8 cellular contexts compared by ENCODE assay signal in the genomic region with DNA sequence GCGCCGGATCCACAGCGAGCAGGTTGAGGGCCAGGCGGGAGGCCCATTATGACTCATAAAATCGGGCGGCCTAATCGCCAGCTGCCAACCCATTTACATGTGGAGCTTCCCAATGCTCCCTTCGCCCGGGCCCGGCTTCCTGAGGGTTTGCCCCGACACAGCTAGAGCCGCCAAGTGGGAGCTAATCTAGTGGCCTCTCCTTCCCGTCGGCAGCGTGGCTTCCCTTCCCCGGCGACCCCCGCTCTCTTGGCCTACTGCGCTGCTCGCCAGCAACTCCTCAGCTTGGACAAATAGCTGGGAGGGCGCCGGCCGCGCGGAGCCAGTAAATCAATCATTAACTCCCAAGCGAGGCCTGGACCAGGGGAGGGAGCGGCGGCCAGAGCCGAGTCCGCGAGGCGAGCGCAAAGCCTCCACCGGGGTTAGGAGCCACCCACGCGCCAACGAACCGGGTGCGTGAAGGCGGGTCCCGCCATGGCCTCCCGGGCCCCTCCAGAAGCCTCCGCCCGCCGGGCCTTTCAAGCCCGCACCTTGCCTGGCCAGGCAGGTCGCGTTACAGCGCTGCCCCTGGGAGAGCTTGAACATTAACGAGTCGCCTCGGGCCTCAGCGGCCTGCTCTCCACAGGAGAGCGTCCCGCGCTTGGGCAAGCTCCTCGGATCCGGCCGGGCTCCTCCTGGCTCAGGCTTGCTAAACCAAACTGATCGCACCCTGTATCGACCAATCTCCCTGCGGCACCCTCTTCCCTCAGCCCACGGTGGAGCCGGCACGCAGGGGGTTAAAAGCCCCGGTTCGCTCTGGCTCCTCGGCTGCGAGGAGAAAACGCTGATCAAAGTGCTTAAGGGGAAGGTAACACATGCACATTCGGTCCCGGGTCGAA. TPM values are rescaled to one million over a fixed set of nuclear protein-coding genes. Genes with fewer than 3 reads are reported as not detected.
DNase-seq lines count a peak whose midpoint lies in the region; ATAC-seq and TF ChIP-seq lines count a peak whose summit lies in the region.

No MANE protein-coding gene starts in this region.

- H3K36me3 Mint-ChIP-seq in activated T-cell treated with anti-CD3 and anti-CD28 coated beads, Interleukin-2, amount 50 U/mL, for 24 hours (ENCODE audit: low read depth): peaks cover 5% of the 10 kb centered on the region
- H3K36me3 Mint-ChIP-seq in natural killer cell: no peaks in the 10 kb centered on the region

- H3K27me3 Mint-ChIP-seq in activated T-cell treated with anti-CD3 and anti-CD28 coated beads, Interleukin-2, amount 50 U/mL, for 24 hours: peaks cover 49% of the 10 kb centered on the region
- H3K27me3 Mint-ChIP-seq in natural killer cell (ENCODE audit: low read depth in 2 of 2): peaks cover 6 to 25% of the 10 kb centered on the region in 2 donors

- DNase-seq in activated T-cell treated with anti-CD3 and anti-CD28 coated beads, Interleukin-2, amount 50 U/mL, for 24 hours: no peak
- DNase-seq in activated T-cell treated with anti-CD3 and anti-CD28 coated beads, Interleukin-2, amount 50 U/mL, for 1 hour: no peak
- DNase-seq in RWPE1 (ENCODE audit: low spot score) (no peak), natural killer cell (no peak), Ammon's horn (ENCODE audit: low spot score) (no peak)

- H3K27me3 ChIP-seq in esophagus (ENCODE audit: control insufficient read depth in 1 of 2, insufficient read depth in 2 of 2, low read length in 2 of 2): no peaks in the 10 kb centered on the region

- H3K4me1 ChIP-seq in esophagus (ENCODE audit: control insufficient read depth in 2 of 2, insufficient read depth in 2 of 2, low read length in 1 of 2): peaks cover 6 to 15% of the 10 kb centered on the region in 2 donors

- peaks cover 22% of the 10 kb centered on the region for H3K4me1 Mint-ChIP-seq in activated T-cell treated with anti-CD3 and anti-CD28 coated beads, Interleukin-2, amount 50 U/mL, for 24 hours (ENCODE audit: low read depth)
- H3K4me1 Mint-ChIP-seq in natural killer cell: peaks cover 0 to 7% of the 10 kb centered on the region in 2 donors

- POLR2A ChIA-PET in RWPE1 (lab: Yijun Ruan, JAX; ENCODE audit: low non-redundant PET): no interaction called here

- peak overlapping the region; percentile 54 to 59 for H3K4me3 ChIP-seq in esophagus (ENCODE audit: low read depth in 1 of 2, low read length in 2 of 2)

- H3K9me3 ChIP-seq in esophagus (ENCODE audit: control insufficient read depth in 2 of 2, insufficient read depth in 1 of 2, low read depth in 1 of 2, low read length in 1 of 2): no peaks in the 10 kb centered on the region

- CTCF ChIA-PET in RWPE1 (lab: Yijun Ruan, JAX): interaction anchor here (1.0 kb wide), 1 partner anchor 11 kb away, joined by 3 read pairs; the partner anchor contains the start of gene BCOR

- no peaks in the 10 kb centered on the region for H3K36me3 ChIP-seq in esophagus (ENCODE audit: control insufficient read depth in 2 of 2, insufficient read depth in 2 of 2, low read length in 1 of 2)

- peak overlapping the region; percentile 44 for H3K27ac Mint-ChIP-seq in activated T-cell treated with anti-CD3 and anti-CD28 coated beads, Interleukin-2, amount 50 U/mL, for 24 hours
- H3K27ac Mint-ChIP-seq in natural killer cell: no peak overlapping the region

- intact Hi-C loops in natural killer cell (cut with micrococcal nuclease): loop anchor here (5.0 kb wide), 3 partner anchors 39 to 96 kb away; no protein-coding TSS in a partner anchor

- TF ChIP-seq CTCF in RWPE1 (conservative IDR thresholded peaks at IDR 0.05; ENCODE audit: low read depth) (no peak), natural killer cell (IDR thresholded peaks at IDR 0.05) (no peak)

- H3K4me3 Mint-ChIP-seq in activated T-cell treated with anti-CD3 and anti-CD28 coated beads, Interleukin-2, amount 50 U/mL, for 24 hours: peak overlapping the region; percentile 52
- H3K4me3 Mint-ChIP-seq in natural killer cell: peak overlapping the region; percentile 75

- peak overlapping the region; percentile 95 for H3K27ac ChIP-seq in RWPE1
- peak overlapping the region; percentile 89 to 98 for H3K27ac ChIP-seq in esophagus (ENCODE audit: low read depth in 2 of 2, low read length in 1 of 2)

- no peaks in the 10 kb centered on the region for H3K9me3 Mint-ChIP-seq in activated T-cell treated with anti-CD3 and anti-CD28 coated beads, Interleukin-2, amount 50 U/mL, for 24 hours
- H3K9me3 Mint-ChIP-seq in natural killer cell: no peaks in the 10 kb centered on the region

- 12 to 17% methylated on average over 65 to 73 of the region's 73 CpGs for WGBS in esophagus, 2 donors

- ATAC-seq in natural killer cell (no peak), HG03571 (IDR thresholded peaks at IDR 0.05; ENCODE audit: unreplicated experiment) (no peak), GM18909 (IDR thresholded peaks at IDR 0.05; ENCODE audit: poor library complexity, unreplicated experiment) (no peak)

RNA-seq across cellular contexts. Expression of gene BCOR, which starts 10.6 kb away (rescaled TPM):
- 10 to 100 TPM in 1 of 2 donors, 1 to 10 TPM in 1; 9.6 to 10.7 TPM for polyA plus RNA-seq in esophagus
- total RNA-seq in natural killer cell: 10 to 100 TPM; 20.0 to 35.2 (median 29.2) TPM
